Comparison of ENCODE assay signal across 12 cellular contexts in genomic region chr9:125784286-125785049, GRCh38. TPM values are rescaled to one million over a fixed set of nuclear protein-coding genes. Genes with fewer than 3 reads are reported as not detected.
DNase-seq lines count a peak whose midpoint lies in the region; ATAC-seq and TF ChIP-seq lines count a peak whose summit lies in the region.
"Had no signal": no experiment of that assay in that cellular context is flagged by ENCODE, and none has a peak within 500 bp of the region (broad histone marks: within the 10 kb centered on the region; RNA-seq: fewer than 3 reads in every experiment).

No MANE protein-coding gene starts in this region.

- H3K36me3 ChIP-seq in GM23338 (ENCODE audit: insufficient read depth) = no peaks in the 10 kb centered on the region; the same call in 1 of the 2 replicates
- peaks cover 0 to 6% (median 0%) of the 10 kb centered on the region in 6 donors for H3K36me3 ChIP-seq in spleen

- H3K9me2 ChIP-seq in GM23338 (ENCODE audit: insufficient read depth) = no peaks in the 10 kb centered on the region

- peaks cover 10% of the 10 kb centered on the region for H3K4me1 Mint-ChIP-seq in GM23338

- no peaks in the 10 kb centered on the region for H3F3A ChIP-seq in GM23338 (replicated peaks; ENCODE audit: low read depth)

- no peak for TF ChIP-seq POLR2A in spleen (IDR thresholded peaks at IDR 0.05)

- peaks cover 5% of the 10 kb centered on the region for H3K27me3 Mint-ChIP-seq in GM23338 (ENCODE audit: insufficient read depth, low read depth, poor library complexity)

- H3K27ac Mint-ChIP-seq in GM23338 = peak overlapping the region; percentile 20; the same call in 1 of the 2 replicates

- no peak for TF ChIP-seq CTCF in GM23338 (conservative IDR thresholded peaks at IDR 0.05; ENCODE audit: low read depth in 2 of 2)
- TF ChIP-seq CTCF in astrocyte of the spinal cord (IDR thresholded peaks at IDR 0.05; ENCODE audit: low read depth, low read length) = no peak
- TF ChIP-seq CTCF in spleen (IDR thresholded peaks at IDR 0.05 in 8 of 11, conservative IDR thresholded peaks at IDR 0.05 in 3 of 11) = no peak

- H3K4me3 ChIP-seq in GM23338 (no peak overlapping the region), astrocyte of the spinal cord (ENCODE audit: low read depth, low read length) (no peak overlapping the region), spleen (no peak overlapping the region)
- H3K4me3 ChIP-seq: left ventricle myocardium inferior had no signal

- H3K9me3 Mint-ChIP-seq in GM23338 = peaks cover 30% of the 10 kb centered on the region

- in situ Hi-C loops in astrocyte of the spinal cord (cut with HindIII; ENCODE audit: low sequenced_read_pairs) = no loop called here

- H3K4me1 ChIP-seq in GM23338 (ENCODE audit: insufficient read depth) (peaks cover 10% of the 10 kb centered on the region), spleen (peaks cover 0 to 27% (median 10%) of the 10 kb centered on the region in 6 donors)

- peaks cover 0 to 7% (median 0%) of the 10 kb centered on the region in 8 donors for H3K9me3 ChIP-seq in spleen

- peaks cover 12% of the 10 kb centered on the region; the same call in 1 of the 2 replicates for H4K20me1 ChIP-seq in GM23338 (replicated peaks; ENCODE audit: insufficient read depth)

- no peak overlapping the region for H2AFZ ChIP-seq in GM23338

- intact Hi-C loops in spleen (cut with DNase I; ENCODE audit: low total_unique reads) = no loop called here

- peaks cover 35% of the 10 kb centered on the region for H3K36me3 Mint-ChIP-seq in GM23338 (ENCODE audit: low read depth)

- peak overlapping the region; percentile 75 for H3K27ac ChIP-seq in GM23338 (ENCODE audit: low read depth)
- H3K27ac ChIP-seq in spleen = peak overlapping the region in 4 of 8 donors; percentile 27 to 50 (median 30)
- H3K27ac ChIP-seq: left ventricle myocardium inferior had no signal

- WGBS in spleen, 5 donors = 88 to 95% (median 90%) methylated on average over 6 of the region's 6 CpGs

- H3K27me3 ChIP-seq in GM23338 (ENCODE audit: insufficient read depth) (no peaks in the 10 kb centered on the region), spleen (replicated peaks in 1 of 7) (no peaks in the 10 kb centered on the region)

- H3K4me2 ChIP-seq in GM23338 = no peak overlapping the region

- peaks cover 80% of the 10 kb centered on the region for H3K79me2 ChIP-seq in GM23338 (replicated peaks; ENCODE audit: insufficient read depth)

- H3K4me3 Mint-ChIP-seq in GM23338 = no peak overlapping the region
- H3K4me3 Mint-ChIP-seq: activated T-helper 1 cell treated with anti-CD3 and anti-CD28 coated beads, Interleukin-12 subunit alpha, Interleukin-12 subunit beta, Interleukin-2, Interleukin-4 antibody, amounts not matched to agents 30 ng/mL and 10 ng/mL and 1 ng/mL, durations not matched to agents 14 hours and 24 hours and 36 hours; H9 had no signal

- ATAC-seq in GM23338 (peak; percentile 51), HG03039 (IDR thresholded peaks at IDR 0.05; ENCODE audit: unreplicated experiment) (no peak)

- DNase-seq in AG20443 (ENCODE audit: low spot score) = peak; percentile 31
- DNase-seq in GM23338 (ENCODE audit: low spot score) = no peak
- DNase-seq in astrocyte of the spinal cord (ENCODE audit: low read depth, low spot score) = peak; percentile 41
- DNase-seq in myocyte (ENCODE audit: low read depth) = peak; percentile 65
- no peak for DNase-seq in mucosa of gallbladder (ENCODE audit: low spot score)
- DNase-seq in kidney glomerular epithelial cell (lab: John Stamatoyannopoulos, UW) = no peak
- no peak for DNase-seq in spleen
- DNase-seq: H9, left ventricle myocardium inferior, NCI-H446 treated with DMSO at 0.1 percent for 48 hours had no signal

TF ChIP-seq in GM23338, 12 proteins besides CTCF, POLR2A, EP300 and RAD21:
- TF ChIP-seq ETS1 (IDR thresholded peaks at IDR 0.05) (no peak), ZNF331 (CRISPR knock-in tag; IDR thresholded peaks at IDR 0.05; ENCODE audit: low read depth) (no peak), STAT1 (IDR thresholded peaks at IDR 0.05; ENCODE audit: unreplicated experiment) (no peak), ZNF114 (CRISPR knock-in tag; IDR thresholded peaks at IDR 0.05) (no peak), REST (IDR thresholded peaks at IDR 0.05; ENCODE audit: unreplicated experiment) (no peak), NANOG (IDR thresholded peaks at IDR 0.05; ENCODE audit: borderline replicate concordance) (no peak)

RNA-seq across cellular contexts. Expression of gene PBX3, which starts 37.3 kb away (rescaled TPM):
- total RNA-seq in GM23338 (2014; rRNA removed; shearing (Covaris generic)) = 50.5 and 83.1 TPM in 2 replicates
- polyA plus RNA-seq in GM23338 (2016; fragmentation: Nextera tagmentation; extraction: Ambion mirVana) = 24.5 and 28.9 TPM in 2 replicates
- total RNA-seq in myocyte = 13.1 and 25.0 TPM in 2 replicates
- polyA plus RNA-seq in myocyte (2012) = 15.0 TPM
- 57.7 TPM for total RNA-seq in mucosa of gallbladder
- total RNA-seq in spleen = 10 to 100 TPM; 29.5 to 58.4 (median 40.0) TPM
- polyA plus RNA-seq in spleen = 10 to 100 TPM in 2 of 3 donors, 1 to 10 TPM in 1; 7.2 to 13.6 (median 10.5) TPM

Comparison
In these comparisons a context has a peak if more than half of its experiments do, and no peak if none do; other contexts are left out.
1. DNase-seq: peak in AG20443 (single experiment), astrocyte of the spinal cord (single experiment) and myocyte (single experiment); none in GM23338 (single experiment), mucosa of gallbladder (single experiment), kidney glomerular epithelial cell (single experiment) and spleen (single experiment).